Comparison of ENCODE assay signal across 8 cellular contexts in the genomic region with DNA sequence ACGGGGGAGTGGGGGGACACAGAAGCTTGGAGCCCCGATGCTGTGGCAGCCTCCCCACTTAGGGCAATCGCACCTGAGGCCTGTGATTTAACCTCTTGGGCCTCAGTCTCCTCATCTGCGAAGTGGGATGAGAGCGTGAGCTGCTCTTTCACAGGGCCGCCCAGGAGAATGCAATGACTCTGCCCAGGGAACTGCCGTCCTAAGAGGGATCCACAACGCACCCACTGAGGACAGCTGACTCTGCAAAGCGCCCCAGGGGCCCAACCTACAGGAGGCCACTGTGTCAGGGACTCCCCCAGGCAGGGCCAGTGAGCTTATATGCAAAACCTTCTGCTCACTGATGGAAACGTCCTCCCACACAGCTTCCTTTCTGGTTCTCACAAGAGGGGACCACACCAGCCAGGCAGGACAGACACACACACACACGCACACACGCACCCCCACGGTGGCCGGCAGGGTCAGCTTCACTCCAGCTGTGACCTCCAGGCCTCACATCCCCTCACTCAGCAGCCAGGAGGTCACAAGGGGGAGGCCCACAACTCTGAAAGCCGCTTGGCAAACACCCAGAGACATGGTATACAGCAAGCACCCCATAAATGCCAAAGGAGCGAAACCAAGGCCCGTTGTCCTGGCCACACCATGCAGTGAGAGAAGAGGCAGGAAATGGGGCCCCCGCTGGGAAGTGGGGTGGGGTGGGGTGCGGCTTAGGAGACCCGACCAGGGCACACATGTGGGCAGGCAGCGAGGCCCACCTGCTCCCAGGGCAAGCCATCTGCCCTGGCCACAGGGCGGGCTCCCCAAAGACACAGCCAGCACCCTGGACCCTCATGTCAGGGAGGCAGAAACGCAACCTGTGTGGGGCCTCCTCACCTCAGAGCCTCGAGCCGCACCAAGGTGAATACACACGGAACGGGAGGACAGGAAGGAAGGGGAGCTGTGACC.
DNase-seq lines count a peak whose midpoint lies in the region; ATAC-seq and TF ChIP-seq lines count a peak whose summit lies in the region.

No MANE protein-coding gene starts in this region.

- peak overlapping the region; percentile 69 for H3K27ac Mint-ChIP-seq in activated CD8-positive, alpha-beta memory T cell treated with anti-CD3 and anti-CD28 coated beads, Interleukin-2, amount 10 ng/mL, durations not matched to agents 7 days and 5 days

- peaks cover 20% of the 10 kb centered on the region for H3K4me1 Mint-ChIP-seq in activated CD8-positive, alpha-beta memory T cell treated with anti-CD3 and anti-CD28 coated beads, Interleukin-2, amount 10 ng/mL, durations not matched to agents 7 days and 5 days

- no peaks in the 10 kb centered on the region for H3K36me3 Mint-ChIP-seq in activated CD8-positive, alpha-beta memory T cell treated with anti-CD3 and anti-CD28 coated beads, Interleukin-2, amount 10 ng/mL, durations not matched to agents 7 days and 5 days

- peaks cover 100% of the 10 kb centered on the region for H3K4me1 ChIP-seq in left ventricle myocardium inferior

- no peak overlapping the region for H3K27ac ChIP-seq in left ventricle myocardium inferior (replicated peaks)

- H3K27me3 ChIP-seq in left ventricle myocardium inferior (ENCODE audit: low read depth) = no peaks in the 10 kb centered on the region

- TF ChIP-seq CTCF in left ventricle myocardium inferior (IDR thresholded peaks at IDR 0.05; ENCODE audit: borderline replicate concordance) = no peak

- H3K36me3 ChIP-seq in left ventricle myocardium inferior = peaks cover 15% of the 10 kb centered on the region

- H3K9me3 Mint-ChIP-seq in activated CD8-positive, alpha-beta memory T cell treated with anti-CD3 and anti-CD28 coated beads, Interleukin-2, amount 10 ng/mL, durations not matched to agents 7 days and 5 days (ENCODE audit: low read depth) = no peaks in the 10 kb centered on the region

- CTCF ChIA-PET in activated CD8-positive, alpha-beta memory T cell treated with anti-CD3 and anti-CD28 coated beads, Interleukin-2, amount 10 ng/mL, durations not matched to agents 7 days and 5 days (lab: Charles Lee) = no interaction called here

- no peak overlapping the region for H3K4me3 ChIP-seq in left ventricle myocardium inferior

- no peaks in the 10 kb centered on the region for H3K27me3 Mint-ChIP-seq in activated CD8-positive, alpha-beta memory T cell treated with anti-CD3 and anti-CD28 coated beads, Interleukin-2, amount 10 ng/mL, durations not matched to agents 7 days and 5 days

- no peaks in the 10 kb centered on the region for H3K9me3 ChIP-seq in left ventricle myocardium inferior (replicated peaks)

- ATAC-seq in HG03095 (IDR thresholded peaks at IDR 0.05; ENCODE audit: unreplicated experiment) = peak; percentile 88
- ATAC-seq in activated CD8-positive, alpha-beta memory T cell treated with anti-CD3 and anti-CD28 coated beads, Interleukin-2, amount 10 ng/mL, durations not matched to agents 7 days and 5 days = peak; percentile 61

- peak; percentile 23 to 58 for DNase-seq in activated CD4-positive, alpha-beta T cell treated with anti-CD3 and anti-CD28 coated beads for 24 hours (ENCODE audit: low read depth in 2 of 2)
- no peak for DNase-seq in activated CD4-positive, alpha-beta T cell treated with anti-CD3 and anti-CD28 coated beads for 1 hour
- DNase-seq in activated CD8-positive, alpha-beta memory T cell treated with anti-CD3 and anti-CD28 coated beads, Interleukin-2, amount 10 ng/mL, durations not matched to agents 7 days and 5 days = peak; percentile 56
- DNase-seq in stimulated activated CD4-positive, alpha-beta T cell treated with anti-CD3 and anti-CD28 coated beads, Interleukin-4, amount 100 ng/mL, for 4 hours = peak; percentile 35 to 41
- DNase-seq in iPS-NIHi11 (ENCODE audit: low spot score) (no peak), left ventricle myocardium inferior (no peak), GM03348 (ENCODE audit: low spot score) (no peak)

- intact Hi-C loops in left ventricle myocardium inferior (cut with micrococcal nuclease) = no loop called here

- H3K4me3 Mint-ChIP-seq in activated CD8-positive, alpha-beta memory T cell treated with anti-CD3 and anti-CD28 coated beads, Interleukin-2, amount 10 ng/mL, durations not matched to agents 7 days and 5 days = no peak overlapping the region

Comparison
In these comparisons a context has a peak if more than half of its experiments do, and no peak if none do; other contexts are left out.
1. DNase-seq: peak in activated CD4-positive, alpha-beta T cell treated with anti-CD3 and anti-CD28 coated beads for 24 hours (2 of 2), activated CD8-positive, alpha-beta memory T cell treated with anti-CD3 and anti-CD28 coated beads, Interleukin-2, amount 10 ng/mL, durations not matched to agents 7 days and 5 days (single experiment) and stimulated activated CD4-positive, alpha-beta T cell treated with anti-CD3 and anti-CD28 coated beads, Interleukin-4, amount 100 ng/mL, for 4 hours (2 of 2); none in activated CD4-positive, alpha-beta T cell treated with anti-CD3 and anti-CD28 coated beads for 1 hour (single experiment), iPS-NIHi11 (single experiment), left ventricle myocardium inferior (single experiment) and GM03348 (single experiment).